In genomic region chr6:151291145-151292055, GRCh38 we compare ENCODE assay signal across 10 cellular contexts. TPM values are rescaled to one million over a fixed set of nuclear protein-coding genes. Genes with fewer than 3 reads are reported as not detected.
A peak's percentile ranks its signal among the peaks of the same experiment; 100 is the strongest.
DNase-seq lines count a peak whose midpoint lies in the region; ATAC-seq and TF ChIP-seq lines count a peak whose summit lies in the region.
"Had no signal": no experiment of that assay in that cellular context is flagged by ENCODE, and none has a peak within 500 bp of the region (broad histone marks: within the 10 kb centered on the region; RNA-seq: fewer than 3 reads in every experiment).

No MANE protein-coding gene starts in this region.

- TF ChIP-seq CTCF in Panc1 (IDR thresholded peaks at IDR 0.05) (no peak), epithelial cell of esophagus (IDR thresholded peaks at IDR 0.05; ENCODE audit: insufficient read depth, low read depth, low read length, missing control alignments) (no peak), lower lobe of right lung (IDR thresholded peaks at IDR 0.05) (no peak), thoracic aorta (IDR thresholded peaks at IDR 0.05) (no peak)

- in situ Hi-C loops in Panc1 (cut with HindIII; ENCODE audit: low pct_unique_long_range_greater_than_20kb, low sequenced_read_pairs), result no loop called here

- intact Hi-C loops in Panc1 (cut with micrococcal nuclease; ENCODE audit: unreplicated experiment) (no loop called here), lower lobe of right lung (cut with DNase I) (no loop called here)

- CTCF ChIA-PET in Panc1 (lab: Charles Lee), result no interaction called here

- H3K36me3 ChIP-seq in Panc1 (ENCODE audit: control insufficient read depth, insufficient read depth, low read length), result no peaks in the 10 kb centered on the region
- H3K36me3 ChIP-seq in lower lobe of right lung, result no peaks in the 10 kb centered on the region
- H3K36me3 ChIP-seq in thoracic aorta, result no peaks in the 10 kb centered on the region

- 0 out of 2 replicates have a peak, but pooled peaks cover 2% of the 10 kb centered on the region for H3K4me1 ChIP-seq in Panc1 (ENCODE audit: control insufficient read depth, insufficient read depth, low read length)
- peaks cover 16% of the 10 kb centered on the region for H3K4me1 ChIP-seq in lower lobe of right lung
- H3K4me1 ChIP-seq in thoracic aorta (ENCODE audit: control insufficient read depth in 1 of 2, low read depth in 2 of 2), result peaks cover 2 to 51% of the 10 kb centered on the region in 2 donors

- BruUV-seq in Panc1 (replicated peaks; lab: Mats Ljungman, UMichigan), result no TSS peak

- peak; percentile 63; the same call in 1 of the 2 replicates for ATAC-seq in Panc1
- ATAC-seq in lower lobe of right lung, result peak; percentile 40 to 66
- ATAC-seq in thoracic aorta (ENCODE audit: insufficient number of reproducible peaks, low FRiP score, low read depth), result no peak
- ATAC-seq in HG02759 (IDR thresholded peaks at IDR 0.05; ENCODE audit: unreplicated experiment), result no peak
- no peak for ATAC-seq in GM18498 (IDR thresholded peaks at IDR 0.05; ENCODE audit: unreplicated experiment)

- H3K9me3 ChIP-seq in Panc1 (ENCODE audit: control insufficient read depth, insufficient read depth, low read depth, low read length) (no peaks in the 10 kb centered on the region), lower lobe of right lung (no peaks in the 10 kb centered on the region), thoracic aorta (no peaks in the 10 kb centered on the region)

- POLR2A ChIA-PET in Panc1 (lab: Charles Lee), result no interaction called here

- H3K27me3 ChIP-seq in Panc1 (ENCODE audit: control insufficient read depth, insufficient read depth, low read length), result no peaks in the 10 kb centered on the region
- no peaks in the 10 kb centered on the region for H3K27me3 ChIP-seq in lower lobe of right lung (ENCODE audit: low read depth)
- no peaks in the 10 kb centered on the region for H3K27me3 ChIP-seq in thoracic aorta (replicated peaks; ENCODE audit: insufficient read depth)

- H3K4me3 ChIP-seq in Panc1 (ENCODE audit: low read depth in 2 of 2, low read length in 2 of 2) (no peak overlapping the region), epithelial cell of esophagus (ENCODE audit: low read length) (no peak overlapping the region), lower lobe of right lung (no peak overlapping the region), thoracic aorta (peak overlapping the region; percentile 15)

- H3K27ac ChIP-seq in Panc1 (ENCODE audit: low read length), result no peak overlapping the region
- H3K27ac ChIP-seq in lower lobe of right lung, result peak overlapping the region; percentile 67
- peak overlapping the region; percentile 3 to 6 for H3K27ac ChIP-seq in thoracic aorta

- DNase-seq in Panc1 (ENCODE audit: low read depth, low spot score) (no peak), epithelial cell of esophagus (ENCODE audit: low read depth) (peak; percentile 5), lower lobe of right lung (no peak), thoracic aorta (ENCODE audit: low spot score) (no peak), NCI-H526 (lab: John Stamatoyannopoulos, UW) (no peak), T1000 (lab: John Stamatoyannopoulos, UW) (no peak)
- DNase-seq: activated CD4-positive, alpha-beta T cell treated with anti-CD3 and anti-CD28 coated beads for 48 hours; GF-D8 had no signal

RNA-seq across cellular contexts. Expression of gene AKAP12, which starts 51.6 kb away (rescaled TPM):
- 267 TPM for total RNA-seq in Panc1 (2021; ENCODE audit: unreplicated experiment)
- 241 TPM for polyA plus RNA-seq in Panc1 (2012; ENCODE audit: insufficient read length)
- 38.8 TPM for total RNA-seq in lower lobe of right lung
- total RNA-seq in thoracic aorta, result 100 to 1,000 TPM; 102 to 167 TPM

Comparison
In these comparisons a context has a peak if more than half of its experiments do, and no peak if none do; other contexts are left out.
1. ATAC-seq: peak in Panc1 (single experiment) and lower lobe of right lung (2 of 2); none in thoracic aorta (single experiment), HG02759 (single experiment) and GM18498 (single experiment).